ENCODE assay signal across 13 cellular contexts in genomic region chr10:104640339-104641149, GRCh38. TPM values are rescaled to one million over a fixed set of nuclear protein-coding genes. Genes with fewer than 3 reads are reported as not detected.
A peak's percentile ranks its signal among the peaks of the same experiment; 100 is the strongest.
DNase-seq lines count a peak whose midpoint lies in the region; ATAC-seq, FAIRE-seq and TF ChIP-seq lines count a peak whose summit lies in the region.
"Had no signal": no experiment of that assay in that cellular context is flagged by ENCODE, and none has a peak within 500 bp of the region (broad histone marks: within the 10 kb centered on the region; RNA-seq: fewer than 3 reads in every experiment).

No MANE protein-coding gene starts in this region.

- H3K27me3 ChIP-seq in iPS-20b (ENCODE audit: insufficient read depth, low read length) (peaks cover 93% of the 10 kb centered on the region), smooth muscle cell (ENCODE audit: low read depth) (peaks cover 97% of the 10 kb centered on the region)

- H4K20me1 ChIP-seq in smooth muscle cell (ENCODE audit: low read depth) = no peaks in the 10 kb centered on the region

- H3F3A ChIP-seq in smooth muscle cell (ENCODE audit: low read depth) = no peaks in the 10 kb centered on the region

- H2AFZ ChIP-seq in smooth muscle cell (ENCODE audit: low read depth) = no peak overlapping the region

- peaks cover 71% of the 10 kb centered on the region for H3K27me3 Mint-ChIP-seq in activated naive CD8-positive, alpha-beta T cell treated with anti-CD3 and anti-CD28 coated beads, Interleukin-2, amount 10 ng/mL, durations not matched to agents 7 days and 5 days

- no peaks in the 10 kb centered on the region for H3K9me3 ChIP-seq in iPS-20b (ENCODE audit: insufficient read depth, low read depth, low read length)
- no peaks in the 10 kb centered on the region for H3K9me3 ChIP-seq in smooth muscle cell (replicated peaks; ENCODE audit: low read depth)

- peak overlapping the region; percentile 80 for H3K4me2 ChIP-seq in smooth muscle cell

- H3K36me3 ChIP-seq in iPS-20b (ENCODE audit: insufficient read depth, low read depth, low read length) (no peaks in the 10 kb centered on the region), smooth muscle cell (ENCODE audit: low read depth) (no peaks in the 10 kb centered on the region)

- H3K4me1 ChIP-seq in iPS-20b (ENCODE audit: insufficient read depth, low read length) (peaks cover 3% of the 10 kb centered on the region; the same call in 1 of the 2 replicates), smooth muscle cell (ENCODE audit: low read depth) (peaks cover 16% of the 10 kb centered on the region)

- FAIRE-seq in HTR-8/SVneo (lab: Jason Lieb, UNC) = no peak

- no peak for ATAC-seq in activated naive CD8-positive, alpha-beta T cell treated with anti-CD3 and anti-CD28 coated beads, Interleukin-2, amount 10 ng/mL, durations not matched to agents 7 days and 5 days (ENCODE audit: low read depth)
- ATAC-seq: T-helper 17 cell had no signal

- TF ChIP-seq CTCF in smooth muscle cell (IDR thresholded peaks at IDR 0.05; ENCODE audit: borderline replicate concordance, insufficient read depth, poor library complexity, severe bottlenecking) = no peak

- no peaks in the 10 kb centered on the region for H3K36me3 Mint-ChIP-seq in activated naive CD8-positive, alpha-beta T cell treated with anti-CD3 and anti-CD28 coated beads, Interleukin-2, amount 10 ng/mL, durations not matched to agents 7 days and 5 days

- H3K27ac ChIP-seq in iPS-20b (ENCODE audit: low read length) = no peak overlapping the region
- no peak overlapping the region for H3K27ac ChIP-seq in smooth muscle cell (ENCODE audit: low read depth)

- POLR2A ChIA-PET in activated naive CD8-positive, alpha-beta T cell treated with anti-CD3 and anti-CD28 coated beads, Interleukin-2, amount 10 ng/mL, durations not matched to agents 7 days and 5 days (lab: Charles Lee) = no interaction called here

- 1% methylated on average over 62 of the region's 77 CpGs for WGBS in smooth muscle cell (ENCODE audit: low lambda C conversion rate)

- no peak overlapping the region for H3K9ac ChIP-seq in iPS-20b (ENCODE audit: low read depth, low read length)
- H3K9ac ChIP-seq in smooth muscle cell (ENCODE audit: low read depth) = no peak overlapping the region

- no peaks in the 10 kb centered on the region for H3K79me2 ChIP-seq in smooth muscle cell (ENCODE audit: low read depth)

- H3K4me3 ChIP-seq in iPS-20b (ENCODE audit: low read length) (peak overlapping the region; percentile 81), smooth muscle cell (peak overlapping the region; percentile 37)

- H3K4me1 Mint-ChIP-seq in activated naive CD8-positive, alpha-beta T cell treated with anti-CD3 and anti-CD28 coated beads, Interleukin-2, amount 10 ng/mL, durations not matched to agents 7 days and 5 days = peaks cover 12% of the 10 kb centered on the region

- DNase-seq in activated CD4-positive, alpha-beta T cell treated with anti-CD3 and anti-CD28 coated beads for 48 hours = peak; percentile 6
- no peak for DNase-seq in activated CD4-positive, alpha-beta T cell treated with anti-CD3 and anti-CD28 coated beads, Interleukin-2, amount 50 U/mL, for 1 hour
- no peak for DNase-seq in activated naive CD8-positive, alpha-beta T cell treated with anti-CD3 and anti-CD28 coated beads, Interleukin-2, amount 10 ng/mL, durations not matched to agents 7 days and 5 days
- DNase-seq in smooth muscle cell (lab: John Stamatoyannopoulos, UW; ENCODE audit: unreplicated experiment) (no peak), hippocampal formation (lab: John Stamatoyannopoulos, UW) (no peak), HTR-8/SVneo (ENCODE audit: insufficient read length, low spot score) (no peak)
- no peak for DNase-seq in effector CD8-positive, alpha-beta T cell (lab: John Stamatoyannopoulos, UW)
- DNase-seq: NCI-H2081; occipital lobe; stimulated activated CD4-positive, alpha-beta T cell treated with anti-CD3 and anti-CD28 coated beads, Interleukin-4, amount 100 ng/mL, for 1 hour; T-helper 17 cell had no signal

- peak overlapping the region; percentile 38 for H3K27ac Mint-ChIP-seq in activated naive CD8-positive, alpha-beta T cell treated with anti-CD3 and anti-CD28 coated beads, Interleukin-2, amount 10 ng/mL, durations not matched to agents 7 days and 5 days
- H3K27ac Mint-ChIP-seq: T-helper 17 cell had no signal

- H3K4me3 Mint-ChIP-seq in activated naive CD8-positive, alpha-beta T cell treated with anti-CD3 and anti-CD28 coated beads, Interleukin-2, amount 10 ng/mL, durations not matched to agents 7 days and 5 days = no peak overlapping the region
- H3K4me3 Mint-ChIP-seq: T-helper 17 cell had no signal

- no peaks in the 10 kb centered on the region for H3K9me3 Mint-ChIP-seq in activated naive CD8-positive, alpha-beta T cell treated with anti-CD3 and anti-CD28 coated beads, Interleukin-2, amount 10 ng/mL, durations not matched to agents 7 days and 5 days

RNA-seq across cellular contexts. Expression of gene SORCS3, which starts 0.5 kb away (rescaled TPM):
- not detected for total RNA-seq in activated naive CD8-positive, alpha-beta T cell treated with anti-CD3 and anti-CD28 coated beads, Interleukin-2, amount 10 ng/mL, durations not matched to agents 7 days and 5 days
- total RNA-seq in smooth muscle cell = not detected in 2 replicates
- not detected in 2 replicates for polyA plus RNA-seq in smooth muscle cell
- total RNA-seq: subcutaneous adipose tissue had no signal
